18 cellular contexts compared by ENCODE assay signal in the genomic region with DNA sequence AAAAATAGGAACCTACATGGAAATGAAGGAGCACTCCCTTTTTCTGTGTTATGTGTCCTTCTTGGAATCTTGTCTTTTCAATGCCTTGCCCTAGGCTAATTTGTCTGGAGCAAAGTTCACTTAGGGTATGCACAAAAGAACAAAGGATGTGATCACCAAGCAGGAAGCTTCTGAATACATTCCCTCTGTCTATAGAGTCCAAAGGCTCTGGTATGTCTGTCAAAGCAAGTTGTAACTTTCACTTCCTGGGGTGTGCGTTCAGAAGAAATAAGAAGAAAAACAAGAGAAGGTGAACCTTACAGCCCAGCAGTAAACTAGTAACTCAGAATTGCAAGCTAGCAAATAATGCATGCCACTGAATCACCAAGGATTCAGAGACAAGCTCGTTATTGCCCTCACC. TPM values are rescaled to one million over a fixed set of nuclear protein-coding genes. Genes with fewer than 3 reads are reported as not detected.
DNase-seq lines count a peak whose midpoint lies in the region; ATAC-seq, FAIRE-seq and TF ChIP-seq lines count a peak whose summit lies in the region.
"Had no signal": no experiment of that assay in that cellular context is flagged by ENCODE, and none has a peak within 500 bp of the region (broad histone marks: within the 10 kb centered on the region; RNA-seq: fewer than 3 reads in every experiment).

No MANE protein-coding gene starts in this region.

- DNase-seq in GM23338 (ENCODE audit: low spot score) = peak; percentile 52
- peak; percentile 25 for DNase-seq in brain microvascular endothelial cell
- no peak for DNase-seq in pancreas
- DNase-seq in GM19240 (ENCODE audit: insufficient read length, low spot score) = no peak
- no peak for DNase-seq in GM03348 (ENCODE audit: low spot score)
- DNase-seq in T-helper 17 cell = no peak
- DNase-seq in SK-N-DZ (ENCODE audit: low spot score) = no peak
- DNase-seq: activated CD8-positive, alpha-beta T cell treated with anti-CD3 and anti-CD28 coated beads, Interleukin-2, amount 10 ng/mL, durations not matched to agents 7 days and 5 days; activated gamma-delta T cell treated with Interleukin-2 at 50 U/mL for 16 hours; COR-L47; gastrocnemius medialis; KBM-7; left cardiac atrium; naive B cell; NCI-H345; stimulated activated naive CD8-positive, alpha-beta T cell treated with anti-CD3 and anti-CD28 coated beads, Interleukin-15, Interleukin-2, amounts not matched to agents 100 U/mL and 50 U/mL, for 24 hours had no signal

- H3K4me3 Mint-ChIP-seq in GM23338 (no peak overlapping the region), T-helper 17 cell (no peak overlapping the region)
- H3K4me3 Mint-ChIP-seq: activated CD8-positive, alpha-beta T cell treated with anti-CD3 and anti-CD28 coated beads, Interleukin-2, amount 10 ng/mL, durations not matched to agents 7 days and 5 days; naive B cell had no signal

- H3K36me3 ChIP-seq in GM23338 (ENCODE audit: insufficient read depth) (no peaks in the 10 kb centered on the region), brain microvascular endothelial cell (replicated peaks) (no peaks in the 10 kb centered on the region), iPS-20b (ENCODE audit: insufficient read depth, low read depth, low read length) (no peaks in the 10 kb centered on the region), pancreas (no peaks in the 10 kb centered on the region)
- H3K36me3 ChIP-seq: gastrocnemius medialis had no signal

- peaks cover 24% of the 10 kb centered on the region for H3K4me1 Mint-ChIP-seq in GM23338
- no peaks in the 10 kb centered on the region for H3K4me1 Mint-ChIP-seq in T-helper 17 cell
- H3K4me1 Mint-ChIP-seq: naive B cell had no signal

- no peaks in the 10 kb centered on the region for H3K9me2 ChIP-seq in GM23338 (ENCODE audit: insufficient read depth)

- in situ Hi-C loops in brain microvascular endothelial cell (cut with HindIII; ENCODE audit: low pct_ligation_motif_present, low sequenced_read_pairs) = no loop called here

- no peak overlapping the region for H3K27ac ChIP-seq in GM23338 (ENCODE audit: low read depth)
- no peak overlapping the region for H3K27ac ChIP-seq in brain microvascular endothelial cell
- H3K27ac ChIP-seq in iPS-20b (ENCODE audit: low read length) = no peak overlapping the region
- H3K27ac ChIP-seq in pancreas = no peak overlapping the region
- H3K27ac ChIP-seq: gastrocnemius medialis had no signal

- no peaks in the 10 kb centered on the region for H3K27me3 Mint-ChIP-seq in GM23338 (ENCODE audit: insufficient read depth, low read depth, poor library complexity)
- H3K27me3 Mint-ChIP-seq in T-helper 17 cell = no peaks in the 10 kb centered on the region
- H3K27me3 Mint-ChIP-seq: naive B cell had no signal

- H3K4me1 ChIP-seq in GM23338 (ENCODE audit: insufficient read depth) (peaks cover 10% of the 10 kb centered on the region), iPS-20b (ENCODE audit: insufficient read depth, low read length) (peaks cover 8% of the 10 kb centered on the region; the same call in 1 of the 2 replicates), pancreas (no peaks in the 10 kb centered on the region)
- H3K4me1 ChIP-seq: gastrocnemius medialis had no signal

- H3F3A ChIP-seq in GM23338 (replicated peaks; ENCODE audit: low read depth) = no peaks in the 10 kb centered on the region

- peak; percentile 20 for FAIRE-seq in pancreas (lab: Jason Lieb, UNC)
- FAIRE-seq: TTC549 had no signal

- H2AFZ ChIP-seq in GM23338 = no peak overlapping the region

- H3K4me3 ChIP-seq in GM23338 (no peak overlapping the region), brain microvascular endothelial cell (ENCODE audit: low read depth, low read length) (peak overlapping the region; percentile 23), iPS-20b (ENCODE audit: low read length) (0 out of 2 replicates have a peak overlapping the region, but pooled peaks have one; percentile 10), pancreas (no peak overlapping the region)
- H3K4me3 ChIP-seq: gastrocnemius medialis had no signal

- H4K20me1 ChIP-seq in GM23338 (replicated peaks; ENCODE audit: insufficient read depth) = no peaks in the 10 kb centered on the region

- WGBS in pancreas, 2 donors = 19 to 23% methylated on average over 2 of the region's 2 CpGs

- H3K36me3 Mint-ChIP-seq in GM23338 (ENCODE audit: low read depth) (no peaks in the 10 kb centered on the region), T-helper 17 cell (ENCODE audit: low read depth) (no peaks in the 10 kb centered on the region)
- H3K36me3 Mint-ChIP-seq: naive B cell had no signal

- no peak for TF ChIP-seq CTCF in GM23338 (conservative IDR thresholded peaks at IDR 0.05; ENCODE audit: low read depth in 2 of 2)
- no peak for TF ChIP-seq CTCF in brain microvascular endothelial cell (IDR thresholded peaks at IDR 0.05; ENCODE audit: low read depth, low read length, missing control alignments)
- no peak for TF ChIP-seq CTCF in pancreas (IDR thresholded peaks at IDR 0.05)

- no peak overlapping the region; the same call in 1 of the 2 replicates for H3K4me2 ChIP-seq in GM23338

- no peak overlapping the region for H3K9ac ChIP-seq in iPS-20b (ENCODE audit: low read depth, low read length)

- H3K9me3 Mint-ChIP-seq in GM23338 = no peaks in the 10 kb centered on the region

- intact Hi-C loops in pancreas (cut with DNase I) = no loop called here

- H3K27me3 ChIP-seq in GM23338 (ENCODE audit: insufficient read depth) = no peaks in the 10 kb centered on the region
- H3K27me3 ChIP-seq in brain microvascular endothelial cell (replicated peaks) = no peaks in the 10 kb centered on the region
- H3K27me3 ChIP-seq in iPS-20b (ENCODE audit: insufficient read depth, low read length) = no peaks in the 10 kb centered on the region
- no peaks in the 10 kb centered on the region for H3K27me3 ChIP-seq in pancreas
- H3K27me3 ChIP-seq: gastrocnemius medialis had no signal

- H3K9me3 ChIP-seq in iPS-20b (ENCODE audit: insufficient read depth, low read depth, low read length) = no peaks in the 10 kb centered on the region
- H3K9me3 ChIP-seq in pancreas = no peaks in the 10 kb centered on the region
- no peaks in the 10 kb centered on the region for H3K9me3 ChIP-seq in T-helper 17 cell (ENCODE audit: control insufficient read depth, low read length, poor library complexity, severe bottlenecking)
- H3K9me3 ChIP-seq: gastrocnemius medialis had no signal

- H3K79me2 ChIP-seq in GM23338 (replicated peaks; ENCODE audit: insufficient read depth) = no peaks in the 10 kb centered on the region

- ATAC-seq in GM23338 (peak; percentile 72), pancreas (peak in 1 of 4 donors; percentile 12), T-helper 17 cell (no peak)
- ATAC-seq: activated CD8-positive, alpha-beta T cell treated with anti-CD3 and anti-CD28 coated beads, Interleukin-2, amount 10 ng/mL, durations not matched to agents 7 days and 5 days; gastrocnemius medialis; left cardiac atrium; stimulated activated naive CD8-positive, alpha-beta T cell treated with anti-CD3 and anti-CD28 coated beads, Interleukin-15, Interleukin-2, amounts not matched to agents 100 U/mL and 50 U/mL, for 24 hours had no signal

- peak overlapping the region; percentile 8; the same call in 1 of the 2 replicates for H3K27ac Mint-ChIP-seq in GM23338
- H3K27ac Mint-ChIP-seq in T-helper 17 cell = no peak overlapping the region
- H3K27ac Mint-ChIP-seq: activated CD8-positive, alpha-beta T cell treated with anti-CD3 and anti-CD28 coated beads, Interleukin-2, amount 10 ng/mL, durations not matched to agents 7 days and 5 days; naive B cell had no signal

TF ChIP-seq in GM23338, 12 proteins besides CTCF, POLR2A, EP300 and RAD21 (continues in another document):
- TF ChIP-seq EZH2phosphoT487 (IDR thresholded peaks at IDR 0.05; ENCODE audit: unreplicated experiment) = no peak

RNA-seq across cellular contexts. Expression of a gene that starts 31.7 kb away (rescaled TPM):
- total RNA-seq in GM23338 (2014; rRNA removed; shearing (Covaris generic)) = 0.23 and 1.1 TPM in 2 replicates
- polyA plus RNA-seq in GM23338 (2016; fragmentation: Nextera tagmentation; extraction: Ambion mirVana) (0.42 and 0.60 TPM in 2 replicates), pancreas (under 1 TPM; 0.57 to 0.66 TPM)
- total RNA-seq in pancreas (10 to 100 TPM in 1 of 6 donors, 1 to 10 TPM in 2, under 1 TPM in 3; 0.31 to 10.4 (median 0.83) TPM), T-helper 17 cell (under 1 TPM in 1 of 2 donors, not detected in 1; 0.21 TPM)
- polyA plus RNA-seq in SK-N-DZ (2014; cell fraction: cytosol; rRNA removed) = 6.0 and 6.2 TPM in 2 replicates
- polyA plus RNA-seq in SK-N-DZ (2014; cell fraction: nucleus; rRNA removed) = 3.6 and 3.8 TPM in 2 replicates
- total RNA-seq: activated CD8-positive, alpha-beta T cell treated with anti-CD3 and anti-CD28 coated beads, Interleukin-2, amount 10 ng/mL, durations not matched to agents 7 days and 5 days had no signal

Comparison
In these comparisons a context has a peak if more than half of its experiments do, and no peak if none do; other contexts are left out.
1. DNase-seq: peak in GM23338 (single experiment) and brain microvascular endothelial cell (single experiment); none in pancreas (0 of 6), GM19240 (single experiment), GM03348 (single experiment), T-helper 17 cell (0 of 3) and SK-N-DZ (single experiment).
2. H3K4me3 ChIP-seq: peak in brain microvascular endothelial cell (single experiment) and iPS-20b (single experiment); none in GM23338 (single experiment) and pancreas (0 of 4).